Comparison of ENCODE assay signal across 20 cellular contexts in the genomic region with DNA sequence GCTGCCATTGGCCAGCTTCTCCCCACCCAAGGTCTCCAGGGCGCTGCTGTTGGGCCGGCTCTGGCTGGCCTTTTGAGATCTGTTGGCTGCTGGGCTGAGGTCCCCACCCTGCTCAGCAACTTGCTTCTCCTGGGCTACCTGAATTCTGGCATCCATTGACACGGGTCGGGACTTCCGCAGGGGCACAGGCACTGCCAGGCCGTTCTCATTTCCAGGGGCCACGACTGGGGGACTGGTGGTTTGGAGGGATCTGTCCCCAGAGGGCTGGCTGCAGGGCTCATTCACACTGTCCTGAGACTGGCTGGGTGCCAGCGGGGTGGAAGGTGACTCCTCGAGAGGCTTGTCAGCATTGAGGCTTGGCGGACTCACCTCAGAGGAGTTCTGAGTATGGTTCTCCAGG.
A peak's percentile ranks its signal among the peaks of the same experiment; 100 is the strongest.
DNase-seq lines count a peak whose midpoint lies in the region; ATAC-seq and TF ChIP-seq lines count a peak whose summit lies in the region.
"Had no signal": no experiment of that assay in that cellular context is flagged by ENCODE, and none has a peak within 500 bp of the region (broad histone marks: within the 10 kb centered on the region; RNA-seq: fewer than 3 reads in every experiment).

No MANE protein-coding gene starts in this region.

- H3K9me3 Mint-ChIP-seq in activated CD4-positive, alpha-beta memory T cell treated with anti-CD3 and anti-CD28 coated beads for 36 hours: no peaks in the 10 kb centered on the region
- H3K9me3 Mint-ChIP-seq in activated CD4-positive, alpha-beta memory T cell treated with anti-CD3 and anti-CD28 coated beads, Interleukin-2, amount 10 ng/mL, durations not matched to agents 7 days and 5 days: no peaks in the 10 kb centered on the region
- H3K9me3 Mint-ChIP-seq in CD8-positive, alpha-beta T cell: no peaks in the 10 kb centered on the region
- no peaks in the 10 kb centered on the region for H3K9me3 Mint-ChIP-seq in chondrocyte (ENCODE audit: low read depth)
- H3K9me3 Mint-ChIP-seq: CD8-positive, alpha-beta memory T cell had no signal

- H3K4me1 ChIP-seq in CD8-positive, alpha-beta T cell (ENCODE audit: insufficient read depth, low read length): peaks cover 2% of the 10 kb centered on the region
- H3K4me1 ChIP-seq in gastrocnemius medialis: no peaks in the 10 kb centered on the region
- no peaks in the 10 kb centered on the region for H3K4me1 ChIP-seq in colonic mucosa

- POLR2A ChIA-PET in activated CD4-positive, alpha-beta memory T cell treated with anti-CD3 and anti-CD28 coated beads for 36 hours (lab: Charles Lee): no interaction called here
- POLR2A ChIA-PET in activated CD4-positive, alpha-beta memory T cell treated with anti-CD3 and anti-CD28 coated beads, Interleukin-2, amount 10 ng/mL, durations not matched to agents 7 days and 5 days (lab: Charles Lee): interaction anchor here (1.0 to 28.3 kb wide), 4 partner anchors 9 to 87 kb away, joined by 3 to 905 read pairs (median 4); a partner anchor contains a TSS
- POLR2A ChIA-PET in CD8-positive, alpha-beta T cell (lab: Charles Lee): no interaction called here

- H3K27me3 Mint-ChIP-seq in activated CD4-positive, alpha-beta memory T cell treated with anti-CD3 and anti-CD28 coated beads for 36 hours: no peaks in the 10 kb centered on the region
- H3K27me3 Mint-ChIP-seq in activated CD4-positive, alpha-beta memory T cell treated with anti-CD3 and anti-CD28 coated beads, Interleukin-2, amount 10 ng/mL, durations not matched to agents 7 days and 5 days: no peaks in the 10 kb centered on the region
- H3K27me3 Mint-ChIP-seq in CD8-positive, alpha-beta T cell (ENCODE audit: low read depth): no peaks in the 10 kb centered on the region
- no peaks in the 10 kb centered on the region for H3K27me3 Mint-ChIP-seq in chondrocyte (ENCODE audit: low read depth)
- H3K27me3 Mint-ChIP-seq: B cell; CD8-positive, alpha-beta memory T cell had no signal

- no peak for ATAC-seq in CD8-positive, alpha-beta T cell
- no peak for ATAC-seq in gastrocnemius medialis
- ATAC-seq: HCT116, HepG2 had no signal

- H3K4me3 ChIP-seq in CD8-positive, alpha-beta T cell (ENCODE audit: low read depth, low read length): no peak overlapping the region
- no peak overlapping the region for H3K4me3 ChIP-seq in gastrocnemius medialis
- H3K4me3 ChIP-seq in colonic mucosa: no peak overlapping the region
- H3K4me3 ChIP-seq: PC-9 had no signal

- DNase-seq in activated CD4-positive, alpha-beta memory T cell treated with anti-CD3 and anti-CD28 coated beads for 36 hours: no peak
- no peak for DNase-seq in activated CD4-positive, alpha-beta memory T cell treated with anti-CD3 and anti-CD28 coated beads, Interleukin-2, amount 10 ng/mL, durations not matched to agents 7 days and 5 days
- no peak for DNase-seq in CD8-positive, alpha-beta T cell
- DNase-seq in chondrocyte (ENCODE audit: low spot score) (peak; percentile 79), mesenteric fat pad (ENCODE audit: low spot score) (peak; percentile 68), NCI-H446 (lab: John Stamatoyannopoulos, UW) (no peak), gastrocnemius medialis (no peak), colonic mucosa (no peak)
- DNase-seq: CD8-positive, alpha-beta memory T cell; DMS79 treated with DMSO at 0.1 percent for 48 hours; NCI-H1436; NCI-H2081; NCI-H510A; NCI-H82; PC-9 had no signal

- H3K27me3 ChIP-seq in CD8-positive, alpha-beta T cell (ENCODE audit: insufficient read depth, low read length): no peaks in the 10 kb centered on the region
- H3K27me3 ChIP-seq in gastrocnemius medialis (no peaks in the 10 kb centered on the region), colonic mucosa (no peaks in the 10 kb centered on the region)

- H3K4me1 Mint-ChIP-seq in activated CD4-positive, alpha-beta memory T cell treated with anti-CD3 and anti-CD28 coated beads for 36 hours (ENCODE audit: low read depth): peaks cover 5% of the 10 kb centered on the region
- H3K4me1 Mint-ChIP-seq in activated CD4-positive, alpha-beta memory T cell treated with anti-CD3 and anti-CD28 coated beads, Interleukin-2, amount 10 ng/mL, durations not matched to agents 7 days and 5 days: peaks cover 12% of the 10 kb centered on the region
- peaks cover 4% of the 10 kb centered on the region for H3K4me1 Mint-ChIP-seq in CD8-positive, alpha-beta T cell (ENCODE audit: low read depth)
- peaks cover 23% of the 10 kb centered on the region for H3K4me1 Mint-ChIP-seq in chondrocyte (ENCODE audit: low read depth)
- H3K4me1 Mint-ChIP-seq: B cell had no signal

- no peak overlapping the region for H3K27ac ChIP-seq in CD8-positive, alpha-beta T cell (ENCODE audit: low read depth, low read length)
- H3K27ac ChIP-seq in gastrocnemius medialis (no peak overlapping the region), colonic mucosa (no peak overlapping the region)
- H3K27ac ChIP-seq: 22Rv1, KMS-11, PC-9 had no signal

- peaks cover 34% of the 10 kb centered on the region for H3K36me3 Mint-ChIP-seq in activated CD4-positive, alpha-beta memory T cell treated with anti-CD3 and anti-CD28 coated beads for 36 hours
- H3K36me3 Mint-ChIP-seq in activated CD4-positive, alpha-beta memory T cell treated with anti-CD3 and anti-CD28 coated beads, Interleukin-2, amount 10 ng/mL, durations not matched to agents 7 days and 5 days (ENCODE audit: low read depth): peaks cover 75% of the 10 kb centered on the region
- peaks cover 88% of the 10 kb centered on the region for H3K36me3 Mint-ChIP-seq in CD8-positive, alpha-beta T cell
- peaks cover 18% of the 10 kb centered on the region for H3K36me3 Mint-ChIP-seq in chondrocyte (ENCODE audit: low read depth)

- TF ChIP-seq POLR2A in gastrocnemius medialis (IDR thresholded peaks at IDR 0.05): no peak

- H3K9me3 ChIP-seq in CD8-positive, alpha-beta T cell (ENCODE audit: low read length): no peaks in the 10 kb centered on the region
- H3K9me3 ChIP-seq in gastrocnemius medialis: no peaks in the 10 kb centered on the region
- no peaks in the 10 kb centered on the region for H3K9me3 ChIP-seq in colonic mucosa

- peak overlapping the region; percentile 33 for H3K27ac Mint-ChIP-seq in activated CD4-positive, alpha-beta memory T cell treated with anti-CD3 and anti-CD28 coated beads for 36 hours
- H3K27ac Mint-ChIP-seq in activated CD4-positive, alpha-beta memory T cell treated with anti-CD3 and anti-CD28 coated beads, Interleukin-2, amount 10 ng/mL, durations not matched to agents 7 days and 5 days: no peak overlapping the region
- peak overlapping the region; percentile 52 for H3K27ac Mint-ChIP-seq in CD8-positive, alpha-beta T cell
- peak overlapping the region; percentile 8 for H3K27ac Mint-ChIP-seq in chondrocyte (ENCODE audit: unreplicated experiment)
- H3K27ac Mint-ChIP-seq: B cell had no signal

- no peak for TF ChIP-seq CTCF in CD8-positive, alpha-beta T cell (IDR thresholded peaks at IDR 0.05)
- no peak for TF ChIP-seq CTCF in chondrocyte (IDR thresholded peaks at IDR 0.05)
- no peak for TF ChIP-seq CTCF in gastrocnemius medialis (IDR thresholded peaks at IDR 0.05 in 4 of 5, conservative IDR thresholded peaks at IDR 0.05 in 1 of 5)
- no peak for TF ChIP-seq CTCF in colonic mucosa (IDR thresholded peaks at IDR 0.05)

- H3K36me3 ChIP-seq in CD8-positive, alpha-beta T cell (ENCODE audit: insufficient read depth, low read length): peaks cover 76% of the 10 kb centered on the region
- H3K36me3 ChIP-seq in gastrocnemius medialis: peaks cover 0 to 15% of the 10 kb centered on the region in 2 donors
- H3K36me3 ChIP-seq in colonic mucosa: no peaks in the 10 kb centered on the region

- CTCF ChIA-PET in activated CD4-positive, alpha-beta memory T cell treated with anti-CD3 and anti-CD28 coated beads for 36 hours (lab: Charles Lee): interaction anchor here (0.6 kb wide), 1 partner anchor 43 kb away, joined by 3 read pairs; no protein-coding TSS in a partner anchor
- CTCF ChIA-PET in activated CD4-positive, alpha-beta memory T cell treated with anti-CD3 and anti-CD28 coated beads, Interleukin-2, amount 10 ng/mL, durations not matched to agents 7 days and 5 days (lab: Charles Lee): no interaction called here
- CTCF ChIA-PET in CD8-positive, alpha-beta T cell (lab: Charles Lee): interaction anchor here (0.7 to 1.6 kb wide), 4 partner anchors 11 to 182 kb away, joined by 3 to 4 read pairs (median 3); no protein-coding TSS in a partner anchor

- in situ Hi-C loops in gastrocnemius medialis (cut with MboI; ENCODE audit: low sequenced_read_pairs in 4 of 4): no loop called here

- intact Hi-C loops in activated CD4-positive, alpha-beta memory T cell treated with anti-CD3 and anti-CD28 coated beads for 36 hours (cut with micrococcal nuclease): no loop called here
- intact Hi-C loops in CD8-positive, alpha-beta T cell (cut with DNase I, micrococcal nuclease): no loop called here
- intact Hi-C loops in gastrocnemius medialis (cut with DNase I; ENCODE audit: low total_unique reads): no loop called here
- intact Hi-C loops in colonic mucosa (cut with DNase I): no loop called here

- no peak overlapping the region for H3K4me3 Mint-ChIP-seq in activated CD4-positive, alpha-beta memory T cell treated with anti-CD3 and anti-CD28 coated beads for 36 hours
- no peak overlapping the region for H3K4me3 Mint-ChIP-seq in activated CD4-positive, alpha-beta memory T cell treated with anti-CD3 and anti-CD28 coated beads, Interleukin-2, amount 10 ng/mL, durations not matched to agents 7 days and 5 days
- H3K4me3 Mint-ChIP-seq in CD8-positive, alpha-beta T cell: no peak overlapping the region
- no peak overlapping the region for H3K4me3 Mint-ChIP-seq in chondrocyte (ENCODE audit: unreplicated experiment)
- H3K4me3 Mint-ChIP-seq: B cell; CD8-positive, alpha-beta memory T cell had no signal

- H3K9ac ChIP-seq in colonic mucosa (ENCODE audit: low read depth in 2 of 2, low read length in 2 of 2): no peak overlapping the region
- H3K9ac ChIP-seq: KMS-11 had no signal

Comparison
In these comparisons a context has a peak if more than half of its experiments do, and no peak if none do; other contexts are left out.
1. DNase-seq: peak in chondrocyte (single experiment) and mesenteric fat pad (single experiment); none in activated CD4-positive, alpha-beta memory T cell treated with anti-CD3 and anti-CD28 coated beads for 36 hours (single experiment), activated CD4-positive, alpha-beta memory T cell treated with anti-CD3 and anti-CD28 coated beads, Interleukin-2, amount 10 ng/mL, durations not matched to agents 7 days and 5 days (single experiment), CD8-positive, alpha-beta T cell (0 of 7), NCI-H446 (0 of 2), gastrocnemius medialis (0 of 2) and colonic mucosa (single experiment).